14 cellular contexts compared by ENCODE assay signal in the genomic region with DNA sequence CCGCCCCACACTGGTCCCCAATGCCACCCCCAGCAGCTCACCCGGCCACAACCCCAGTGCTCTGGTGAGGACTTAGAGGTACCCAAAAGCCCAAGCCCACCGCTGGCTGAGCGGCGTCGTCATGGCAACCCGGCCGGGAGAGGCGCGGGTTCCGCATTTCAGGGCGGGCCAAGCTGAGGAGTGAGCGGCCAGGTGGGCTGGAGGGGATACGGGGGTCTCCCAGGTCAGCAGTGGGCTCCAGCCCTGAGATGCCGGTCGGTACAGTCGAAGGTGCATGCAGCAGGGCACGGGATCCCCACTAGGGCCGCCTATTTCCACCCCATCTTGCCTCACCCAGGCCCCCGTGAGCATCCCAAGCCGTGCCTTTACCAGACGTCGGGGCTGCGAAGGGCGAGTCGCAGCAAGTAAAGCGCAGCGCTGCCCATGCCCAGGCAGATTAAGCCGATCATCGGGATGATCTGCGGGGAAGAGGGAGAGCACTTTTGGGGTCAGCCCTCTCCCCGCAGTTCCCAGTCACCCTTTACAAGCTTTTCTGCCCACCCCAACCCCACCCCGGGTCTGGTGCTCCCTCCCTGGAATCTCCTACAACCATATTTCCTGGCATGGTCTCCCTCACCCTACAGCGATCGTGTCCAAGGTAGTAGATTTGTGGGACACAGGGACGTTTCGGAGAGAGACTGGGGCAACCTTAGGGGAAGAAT. TPM values are rescaled to one million over a fixed set of nuclear protein-coding genes. Genes with fewer than 3 reads are reported as not detected.
DNase-seq lines count a peak whose midpoint lies in the region; ATAC-seq and TF ChIP-seq lines count a peak whose summit lies in the region.
"Had no signal": no experiment of that assay in that cellular context is flagged by ENCODE, and none has a peak within 500 bp of the region (broad histone marks: within the 10 kb centered on the region; RNA-seq: fewer than 3 reads in every experiment).

No MANE protein-coding gene starts in this region.

- H3K27ac ChIP-seq in esophagus squamous epithelium = peak overlapping the region in 3 of 4 donors; percentile 65 to 79 (median 66)
- peak overlapping the region; percentile 36 for H3K27ac ChIP-seq in psoas muscle

- H3K4me3 ChIP-seq in esophagus squamous epithelium = peak overlapping the region; percentile 5 to 45 (median 35)
- peak overlapping the region; percentile 45 for H3K4me3 ChIP-seq in psoas muscle

- peaks cover 0 to 33% (median 15%) of the 10 kb centered on the region in 7 donors for H3K9me3 Mint-ChIP-seq in CD14-positive monocyte
- H3K9me3 Mint-ChIP-seq: activated CD4-positive, alpha-beta T cell treated with anti-CD3 and anti-CD28 coated beads, Interleukin-2, amount 10 ng/mL, durations not matched to agents 24 days and 14 days had no signal

- peak; percentile 2 for TF ChIP-seq POLR2A in GM18505 (IDR thresholded peaks at IDR 0.05; ENCODE audit: borderline replicate concordance, extremely low read depth, insufficient read depth, insufficient read length)
- no peak for TF ChIP-seq POLR2A in esophagus squamous epithelium (IDR thresholded peaks at IDR 0.05)

- peaks cover 6 to 65% (median 19%) of the 10 kb centered on the region in 4 donors for H3K27me3 ChIP-seq in esophagus squamous epithelium
- H3K27me3 ChIP-seq in psoas muscle (ENCODE audit: insufficient read depth in 3 of 3, low read length in 2 of 3) = peaks cover 0 to 21% (median 0%) of the 10 kb centered on the region in 3 donors

- peaks cover 49 to 54% of the 10 kb centered on the region in 2 donors for H3K36me3 Mint-ChIP-seq in CD14-positive monocyte

- DNase-seq in NCI-H526 treated with DMSO at 0.1 percent for 48 hours (lab: John Stamatoyannopoulos, UW) = peak; percentile 40
- no peak for DNase-seq in esophagus squamous epithelium (lab: John Stamatoyannopoulos, UW)
- DNase-seq in psoas muscle = peak; percentile 30 to 60
- no peak for DNase-seq in KG1 (lab: John Stamatoyannopoulos, UW)
- DNase-seq in HUDEP-2 (lab: John Stamatoyannopoulos, UW; ENCODE audit: unreplicated experiment in 76 of 76) = no peak
- no peak for DNase-seq in CD14-positive monocyte (ENCODE audit: low spot score)
- DNase-seq: activated CD4-positive, alpha-beta T cell treated with anti-CD3 and anti-CD28 coated beads, Interleukin-2, amount 10 ng/mL, durations not matched to agents 24 days and 14 days; brain microvascular endothelial cell; DMS79 treated with DMSO at 0.1 percent for 48 hours; foreskin melanocyte; NCI-H1930 had no signal

- H3K27ac Mint-ChIP-seq in CD14-positive monocyte = peak overlapping the region in 1 of 7 donors; percentile 74
- H3K27ac Mint-ChIP-seq: activated CD4-positive, alpha-beta T cell treated with anti-CD3 and anti-CD28 coated beads, Interleukin-2, amount 10 ng/mL, durations not matched to agents 24 days and 14 days had no signal

- H3K9me3 ChIP-seq in esophagus squamous epithelium = no peaks in the 10 kb centered on the region
- no peaks in the 10 kb centered on the region for H3K9me3 ChIP-seq in psoas muscle

- H3K27me3 Mint-ChIP-seq in CD14-positive monocyte (ENCODE audit: low read depth in 3 of 3) = peaks cover 58 to 69% (median 60%) of the 10 kb centered on the region in 3 donors

- WGBS in esophagus squamous epithelium, 2 donors = 7 to 25% methylated on average over 6 to 14 of the region's 37 CpGs
- WGBS in psoas muscle, 3 donors = 30 to 40% (median 33%) methylated on average over 32 to 37 of the region's 37 CpGs

- peaks cover 61 to 100% (median 61%) of the 10 kb centered on the region in 3 donors for H3K4me1 ChIP-seq in esophagus squamous epithelium
- H3K4me1 ChIP-seq in psoas muscle = peaks cover 25% of the 10 kb centered on the region

- peak overlapping the region in 1 of 2 donors; percentile 87 for H3K4me3 Mint-ChIP-seq in CD14-positive monocyte

- peaks cover 57% of the 10 kb centered on the region for H3K4me1 Mint-ChIP-seq in CD14-positive monocyte

- H3K36me3 ChIP-seq in esophagus squamous epithelium (peaks cover 15 to 36% (median 31%) of the 10 kb centered on the region in 3 donors), psoas muscle (ENCODE audit: insufficient read depth in 1 of 2, low read depth in 1 of 2) (peaks cover 7 to 37% of the 10 kb centered on the region in 2 donors)

- intact Hi-C loops in esophagus squamous epithelium (cut with DNase I) = no loop called here
- intact Hi-C loops in psoas muscle (cut with DNase I) = loop anchor here in 1 of 2 donors (2.0 kb wide), 1 partner anchor 22 kb away; no protein-coding TSS in a partner anchor
- intact Hi-C loops in CD14-positive monocyte (cut with micrococcal nuclease) = no loop called here

- TF ChIP-seq CTCF in esophagus squamous epithelium (IDR thresholded peaks at IDR 0.05) = no peak
- TF ChIP-seq CTCF in psoas muscle (IDR thresholded peaks at IDR 0.05) = no peak
- no peak for TF ChIP-seq CTCF in CD14-positive monocyte (IDR thresholded peaks at IDR 0.05)

- ATAC-seq in GM18505 (IDR thresholded peaks at IDR 0.05; ENCODE audit: unreplicated experiment) = no peak
- no peak for ATAC-seq in psoas muscle

RNA-seq across cellular contexts. Expression of gene SHMT2, which starts 6.9 kb away (rescaled TPM):
- total RNA-seq in esophagus squamous epithelium (100 to 1,000 TPM in 1 of 4 donors, 10 to 100 TPM in 3; 56.1 to 104 (median 76.6) TPM), psoas muscle (10 to 100 TPM; 39.2 to 59.2 (median 47.3) TPM)
- polyA plus RNA-seq in psoas muscle (10 to 100 TPM; 36.6 to 66.8 (median 62.7) TPM), CD14-positive monocyte (10 to 100 TPM; 36.8 to 39.8 TPM)

RNA-seq across cellular contexts. Expression of gene STAC3, which starts 14.6 kb away (rescaled TPM):
- total RNA-seq in esophagus squamous epithelium = under 1 TPM; 0.29 to 0.95 (median 0.47) TPM
- 1,000 to 10,000 TPM in 2 of 4 donors, 100 to 1,000 TPM in 2; 576 to 1,676 (median 997) TPM for total RNA-seq in psoas muscle
- 1,000 to 10,000 TPM in 1 of 3 donors, 100 to 1,000 TPM in 1, 10 to 100 TPM in 1; 98.2 to 1,376 (median 738) TPM for polyA plus RNA-seq in psoas muscle
- polyA plus RNA-seq in CD14-positive monocyte = 1 to 10 TPM; 7.0 to 9.1 TPM
- total RNA-seq: H4 had no signal

RNA-seq across cellular contexts. Expression of gene NXPH4, which starts 19.8 kb away (rescaled TPM):
- 1 to 10 TPM in 2 of 4 donors, under 1 TPM in 2; 0.21 to 5.0 (median 2.5) TPM for total RNA-seq in esophagus squamous epithelium
- under 1 TPM in 3 of 4 donors, not detected in 1; 0.24 to 0.58 (median 0.42) TPM for total RNA-seq in psoas muscle
- under 1 TPM in 2 of 3 donors, not detected in 1; 0.01 to 0.20 TPM for polyA plus RNA-seq in psoas muscle
- not detected for polyA plus RNA-seq in CD14-positive monocyte
- total RNA-seq: mononuclear cell had no signal

Comparison
In these comparisons a context has a peak if more than half of its experiments do, and no peak if none do; other contexts are left out.
1. DNase-seq: peak in NCI-H526 treated with DMSO at 0.1 percent for 48 hours (single experiment) and psoas muscle (2 of 2); none in esophagus squamous epithelium (single experiment), KG1 (single experiment), HUDEP-2 (0 of 76) and CD14-positive monocyte (single experiment).
2. RNA of gene STAC3, which starts 14.6 kb away (total RNA-seq): 576 to 1,676 TPM in psoas muscle; 0.29 to 0.95 TPM in esophagus squamous epithelium; every median in the first group is over 100 times any median in the second.